Comparison of ENCODE assay signal across 10 cellular contexts in the genomic region with DNA sequence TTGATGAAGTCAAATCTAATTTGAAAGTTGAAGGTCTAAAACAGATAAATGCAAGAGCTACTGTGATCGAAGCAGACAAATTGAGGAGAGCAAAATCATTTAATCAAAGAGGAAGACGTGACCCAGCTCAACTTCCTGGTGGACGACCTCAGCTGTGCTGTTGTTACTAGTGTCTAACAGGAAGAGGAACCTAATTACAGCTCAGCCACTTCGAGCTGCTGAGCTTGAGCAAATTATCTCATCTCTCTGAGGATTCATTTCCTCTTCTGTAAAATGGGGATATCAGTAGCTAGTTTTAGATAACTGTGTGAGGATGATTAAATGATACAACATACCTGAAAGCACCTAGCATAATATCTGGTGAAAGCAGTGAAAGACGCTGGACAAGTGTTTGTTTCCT. TPM values are rescaled to one million over a fixed set of nuclear protein-coding genes. Genes with fewer than 3 reads are reported as not detected.
DNase-seq lines count a peak whose midpoint lies in the region; ATAC-seq, FAIRE-seq and TF ChIP-seq lines count a peak whose summit lies in the region.
"Had no signal": no experiment of that assay in that cellular context is flagged by ENCODE, and none has a peak within 500 bp of the region (broad histone marks: within the 10 kb centered on the region; RNA-seq: fewer than 3 reads in every experiment).

No MANE protein-coding gene starts in this region.

- intact Hi-C loops in kidney (cut with DNase I) = no loop called here

- no peaks in the 10 kb centered on the region for H3K4me1 ChIP-seq in kidney (ENCODE audit: control insufficient read depth in 1 of 2, insufficient read depth in 1 of 2, low read depth in 1 of 2, low read length in 2 of 2)

- H3K36me3 ChIP-seq in kidney (ENCODE audit: control insufficient read depth in 1 of 2, insufficient read depth in 2 of 2, low read length in 2 of 2) = no peaks in the 10 kb centered on the region

- no peak for TF ChIP-seq CTCF in kidney (IDR thresholded peaks at IDR 0.05; ENCODE audit: borderline replicate concordance, extremely low read depth, insufficient read depth)

- FAIRE-seq in kidney (lab: Jason Lieb, UNC) = no peak
- FAIRE-seq: bronchial epithelial cell had no signal

- no peak overlapping the region for H3K27ac ChIP-seq in kidney (ENCODE audit: low read depth in 2 of 2, low read length in 2 of 2)
- H3K27ac ChIP-seq: KMS-11 had no signal

- no peak overlapping the region for H3K4me3 ChIP-seq in kidney (ENCODE audit: low read length in 2 of 2)

- H3K9me3 ChIP-seq in kidney (ENCODE audit: control insufficient read depth in 1 of 2, low read length in 2 of 2) = no peaks in the 10 kb centered on the region

- DNase-seq in NOMO-1 treated with dmso at 0.1 percent for 144 hours (lab: John Stamatoyannopoulos, UW; ENCODE audit: unreplicated experiment) (peak; percentile 64), lung microvascular endothelial cell (ENCODE audit: low read depth in 2 of 2) (peak; percentile 2 to 50), kidney (no peak), putamen (ENCODE audit: low spot score) (no peak), nucleus accumbens (lab: John Stamatoyannopoulos, UW) (no peak)

- no peak overlapping the region for H3K9ac ChIP-seq in kidney (ENCODE audit: low read length in 2 of 2)
- H3K9ac ChIP-seq: KMS-11 had no signal

- peak; percentile 81 for ATAC-seq in GM18858 (IDR thresholded peaks at IDR 0.05; ENCODE audit: unreplicated experiment)
- ATAC-seq in GM21737 (IDR thresholded peaks at IDR 0.05; ENCODE audit: unreplicated experiment) = peak; percentile 73
- ATAC-seq in HG03342 (IDR thresholded peaks at IDR 0.05; ENCODE audit: unreplicated experiment) = no peak

RNA-seq across cellular contexts. Expression of a gene that starts 48.6 kb away (rescaled TPM):
- under 0.01 TPM in 1 of 2 replicates, not detected in the other for total RNA-seq in lung microvascular endothelial cell
- 7.6 TPM for total RNA-seq in kidney
- 8.3 TPM for polyA plus RNA-seq in kidney (ENCODE audit: insufficient read depth, low read depth, low replicate concordance)
- total RNA-seq: bronchial epithelial cell had no signal

Comparison
In these comparisons a context has a peak if more than half of its experiments do, and no peak if none do; other contexts are left out.
1. DNase-seq: peak in NOMO-1 treated with dmso at 0.1 percent for 144 hours (single experiment) and lung microvascular endothelial cell (2 of 2); none in kidney (single experiment), putamen (single experiment) and nucleus accumbens (0 of 56).